Comparison of ENCODE assay signal across 16 cellular contexts in the genomic region with DNA sequence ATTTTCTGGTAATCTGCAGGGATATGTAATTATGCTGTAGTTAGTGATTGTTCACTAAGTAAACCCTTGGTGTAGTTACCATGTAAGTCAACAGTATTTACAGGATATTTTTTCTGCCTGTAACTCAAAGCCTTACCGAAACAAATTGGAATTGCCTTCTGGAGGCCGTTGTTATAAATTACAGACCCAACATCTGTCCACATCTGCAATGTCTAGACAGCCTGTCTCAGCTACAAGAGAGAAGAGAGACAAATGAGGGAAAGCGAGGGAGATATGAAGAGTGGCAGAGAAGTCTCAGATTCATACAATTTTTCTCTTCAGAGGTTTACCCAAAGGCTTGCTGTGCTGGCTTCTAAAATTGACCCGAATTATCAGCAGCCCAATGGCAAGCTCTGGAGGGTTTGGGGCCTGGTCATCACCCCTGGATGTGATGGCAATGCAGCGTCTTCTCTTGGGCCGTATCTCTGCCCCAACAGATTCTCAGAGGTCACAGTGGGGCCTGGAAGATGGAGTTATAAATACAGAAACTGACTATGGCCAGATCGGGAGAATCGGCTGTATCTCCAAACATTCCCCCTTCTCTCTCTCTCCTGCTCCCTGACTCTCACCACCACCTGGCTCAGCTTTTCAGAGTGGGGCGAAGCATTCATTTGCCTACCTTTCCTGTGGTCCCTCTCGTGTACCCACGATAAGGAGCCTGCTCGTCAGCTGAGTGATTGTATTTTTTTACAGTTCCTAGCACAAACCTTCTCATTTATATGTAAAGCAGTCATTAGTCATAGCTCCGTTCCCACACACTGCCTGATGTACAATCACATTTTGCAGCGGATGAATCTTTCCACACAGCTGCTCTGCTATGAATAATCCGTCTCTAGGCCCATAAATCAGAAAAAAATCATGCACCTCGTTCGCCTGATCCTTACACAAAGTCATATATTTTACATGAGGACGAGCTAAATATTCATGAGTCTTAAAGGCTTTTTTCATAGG. TPM values are rescaled to one million over a fixed set of nuclear protein-coding genes. Genes with fewer than 3 reads are reported as not detected.
DNase-seq lines count a peak whose midpoint lies in the region; ATAC-seq and TF ChIP-seq lines count a peak whose summit lies in the region.
"Had no signal": no experiment of that assay in that cellular context is flagged by ENCODE, and none has a peak within 500 bp of the region (broad histone marks: within the 10 kb centered on the region; RNA-seq: fewer than 3 reads in every experiment).

No MANE protein-coding gene starts in this region.

- no peak for TF ChIP-seq EP300 in stomach (IDR thresholded peaks at IDR 0.05)

- H3K36me3 ChIP-seq in SJCRH30, result no peaks in the 10 kb centered on the region
- no peaks in the 10 kb centered on the region for H3K36me3 ChIP-seq in stomach
- H3K36me3 ChIP-seq: esophagus muscularis mucosa, pancreas, Peyer's patch had no signal

- intact Hi-C loops in stomach (cut with DNase I; ENCODE audit: low total_unique reads), result no loop called here

- H3K27ac ChIP-seq in SJCRH30 (peak overlapping the region; percentile 99), stomach (no peak overlapping the region)
- H3K27ac ChIP-seq: esophagus muscularis mucosa, pancreas, Peyer's patch had no signal

- TF ChIP-seq CTCF in fibroblast of pulmonary artery (IDR thresholded peaks at IDR 0.05; ENCODE audit: low read length, missing control alignments) (no peak), stomach (IDR thresholded peaks at IDR 0.05) (no peak)

- H3K9me3 ChIP-seq in SJCRH30 (replicated peaks) (peaks cover 8% of the 10 kb centered on the region; the same call in 1 of the 2 replicates), stomach (no peaks in the 10 kb centered on the region)
- H3K9me3 ChIP-seq: esophagus muscularis mucosa, pancreas, Peyer's patch had no signal

- H3K4me3 ChIP-seq in SJCRH30 (peak overlapping the region; percentile 46), fibroblast of pulmonary artery (replicated peaks; ENCODE audit: low read depth, low read length) (no peak overlapping the region), stomach (no peak overlapping the region)
- H3K4me3 ChIP-seq: esophagus muscularis mucosa, pancreas, Peyer's patch had no signal

- TF ChIP-seq POLR2A in stomach (IDR thresholded peaks at IDR 0.05), result no peak

- no peak for ATAC-seq in HG03196 (IDR thresholded peaks at IDR 0.05; ENCODE audit: unreplicated experiment)
- ATAC-seq: left lobe of liver, pancreas had no signal

- no peaks in the 10 kb centered on the region for H3K27me3 ChIP-seq in SJCRH30
- peaks cover 0 to 34% (median 0%) of the 10 kb centered on the region in 3 donors for H3K27me3 ChIP-seq in stomach
- H3K27me3 ChIP-seq: pancreas, Peyer's patch had no signal

- WGBS in stomach, 5 donors, result 56 to 67% (median 58%) methylated on average over 18 of the region's 18 CpGs

- DNase-seq in GM04504 (ENCODE audit: low read depth) (peak; percentile 63), SJCRH30 (peak; percentile 76 to 89), fibroblast of pulmonary artery (ENCODE audit: low read depth) (peak; percentile 54), renal cortical epithelial cell (ENCODE audit: low read depth) (peak; percentile 79), OCI-M1 (lab: John Stamatoyannopoulos, UW) (no peak), stomach (no peak), NCI-H187 (lab: John Stamatoyannopoulos, UW) (no peak)
- DNase-seq: activated CD8-positive, alpha-beta memory T cell treated with anti-CD3 and anti-CD28 coated beads, Interleukin-2, amount 50 U/mL, for 4 hours; H7; NCI-H2029 treated with DMSO at 0.1 percent for 48 hours; pancreas; stimulated activated CD4-positive, alpha-beta T cell treated with anti-CD3 and anti-CD28 coated beads, Interleukin-2, amount 100 ng/mL, for 48 hours had no signal

- peaks cover 44% of the 10 kb centered on the region for H3K4me1 ChIP-seq in SJCRH30
- no peaks in the 10 kb centered on the region for H3K4me1 ChIP-seq in stomach
- H3K4me1 ChIP-seq: esophagus muscularis mucosa, pancreas, Peyer's patch had no signal

RNA-seq across cellular contexts. Expression of a gene that starts 23.4 kb away (rescaled TPM):
- 42.5 and 45.4 TPM in 2 replicates for total RNA-seq in SJCRH30 (2014; rRNA removed; shearing (Covaris generic))
- total RNA-seq in renal cortical epithelial cell (4.7 and 19.6 TPM in 2 replicates), stomach (10 to 100 TPM in 1 of 5 donors, 1 to 10 TPM in 4; 3.5 to 14.5 (median 5.3) TPM)
- polyA plus RNA-seq in stomach, result 1 to 10 TPM; 3.9 to 4.9 (median 4.1) TPM

Comparison
In these comparisons a context has a peak if more than half of its experiments do, and no peak if none do; other contexts are left out.
1. DNase-seq: peak in GM04504 (single experiment), SJCRH30 (2 of 2), fibroblast of pulmonary artery (single experiment) and renal cortical epithelial cell (single experiment); none in OCI-M1 (single experiment), stomach (single experiment) and NCI-H187 (0 of 2).